Comparison of ENCODE assay signal across 8 cellular contexts in the genomic region with DNA sequence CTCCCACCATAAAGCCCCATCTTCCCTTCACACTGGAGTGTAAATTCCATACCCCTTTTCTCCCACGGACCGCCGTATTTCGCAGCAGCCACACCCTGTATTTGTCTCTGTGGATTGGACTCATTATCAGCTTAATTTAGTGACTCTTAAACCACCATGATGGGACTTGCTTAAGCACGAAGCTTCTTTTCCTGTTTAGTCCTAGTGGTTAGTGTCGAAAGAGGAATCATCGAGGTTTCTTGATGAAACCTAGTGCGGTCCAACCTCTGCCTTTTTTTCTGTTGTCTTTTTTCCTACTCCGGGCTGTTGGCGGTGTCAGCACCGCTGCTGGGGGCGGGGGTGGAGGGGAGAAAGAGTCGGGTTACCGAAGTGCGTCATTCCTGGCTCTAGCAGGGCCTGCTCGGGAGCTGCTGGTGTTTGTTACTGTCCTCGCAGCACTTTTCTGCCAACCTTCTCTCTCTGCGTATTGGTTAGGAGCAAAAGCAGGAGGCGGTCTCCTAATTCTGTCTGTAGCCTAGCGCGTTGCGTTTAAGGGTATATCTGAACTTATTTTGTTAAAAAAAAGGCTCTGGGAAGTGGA. TPM values are rescaled to one million over a fixed set of nuclear protein-coding genes. Genes with fewer than 3 reads are reported as not detected.
DNase-seq lines count a peak whose midpoint lies in the region; ATAC-seq and TF ChIP-seq lines count a peak whose summit lies in the region.

No MANE protein-coding gene starts in this region.

- ATAC-seq in HG03457 (IDR thresholded peaks at IDR 0.05; ENCODE audit: unreplicated experiment) = peak; percentile 56
- ATAC-seq in activated CD4-positive, alpha-beta T cell treated with anti-CD3 and anti-CD28 coated beads for 36 hours = peak; percentile 74

- intact Hi-C loops in activated CD4-positive, alpha-beta T cell treated with anti-CD3 and anti-CD28 coated beads for 36 hours (cut with DNase I, micrococcal nuclease) = loop anchor here (1.0 to 5.0 kb wide), 10 partner anchors 14 to 384 kb away; partner anchors contain the start of gene SH2D1A (in 2 of the 2)

- CTCF ChIA-PET in activated CD4-positive, alpha-beta T cell treated with anti-CD3 and anti-CD28 coated beads for 36 hours (lab: Charles Lee) = interaction anchor here (0.7 to 1.8 kb wide), 2 partner anchors 14 to 56 kb away, joined by 3 to 8 read pairs; no protein-coding TSS in a partner anchor

- H3K4me1 Mint-ChIP-seq in activated CD4-positive, alpha-beta T cell treated with anti-CD3 and anti-CD28 coated beads for 36 hours = peaks cover 27% of the 10 kb centered on the region

- no peaks in the 10 kb centered on the region for H3K27me3 Mint-ChIP-seq in activated CD4-positive, alpha-beta T cell treated with anti-CD3 and anti-CD28 coated beads for 36 hours

- DNase-seq in AG20443 (ENCODE audit: low spot score) (peak; percentile 86), GM19240 (ENCODE audit: insufficient read length, low spot score) (peak; percentile 24), NCI-H510A treated with DMSO at 0.1 percent for 48 hours (lab: John Stamatoyannopoulos, UW) (peak; percentile 93), choroid plexus epithelial cell (ENCODE audit: low read depth) (peak; percentile 97), kidney tubule cell (ENCODE audit: low spot score) (peak; percentile 91)
- peak; percentile 91 for DNase-seq in activated CD4-positive, alpha-beta T cell treated with anti-CD3 and anti-CD28 coated beads for 36 hours
- DNase-seq in stimulated activated CD4-positive, alpha-beta T cell treated with anti-CD3 and anti-CD28 coated beads, Interleukin-1b, Interleukin-23, amount 100 ng/mL, for 1 hour (ENCODE audit: low read depth in 2 of 2) = peak; percentile 52 to 59

- POLR2A ChIA-PET in activated CD4-positive, alpha-beta T cell treated with anti-CD3 and anti-CD28 coated beads for 36 hours (lab: Charles Lee) = interaction anchor here (0.5 to 1.2 kb wide), 8 partner anchors 9 to 252 kb away, joined by 3 to 7 read pairs (median 4); no protein-coding TSS in a partner anchor

- peak; percentile 5 for TF ChIP-seq CTCF in choroid plexus epithelial cell (conservative IDR thresholded peaks at IDR 0.05; ENCODE audit: low read depth, low read length)

- peaks cover 15% of the 10 kb centered on the region for H3K36me3 Mint-ChIP-seq in activated CD4-positive, alpha-beta T cell treated with anti-CD3 and anti-CD28 coated beads for 36 hours (ENCODE audit: low read depth)

- H3K4me3 ChIP-seq in choroid plexus epithelial cell (ENCODE audit: low read depth, low read length) = peak overlapping the region; percentile 74

- H3K27ac Mint-ChIP-seq in activated CD4-positive, alpha-beta T cell treated with anti-CD3 and anti-CD28 coated beads for 36 hours = peak overlapping the region; percentile 100

- peak overlapping the region; percentile 93 for H3K4me3 Mint-ChIP-seq in activated CD4-positive, alpha-beta T cell treated with anti-CD3 and anti-CD28 coated beads for 36 hours

- no peaks in the 10 kb centered on the region for H3K9me3 Mint-ChIP-seq in activated CD4-positive, alpha-beta T cell treated with anti-CD3 and anti-CD28 coated beads for 36 hours (ENCODE audit: low read depth)

RNA-seq across cellular contexts. Expression of gene STAG2, which starts 1.4 kb away (rescaled TPM):
- 100 to 1,000 TPM in 1 of 2 experiments, 10 to 100 TPM in 1; 91.1 to 104 TPM for total RNA-seq in activated CD4-positive, alpha-beta T cell treated with anti-CD3 and anti-CD28 coated beads for 36 hours

Comparison
In these comparisons a context has a peak if more than half of its experiments do, and no peak if none do; other contexts are left out.
1. Peak in every context shown above with its lines: DNase-seq, ATAC-seq and H3K4me3 ChIP-seq.
2. DNase-seq: peak in every context shown above with its lines; median percentile 97 in choroid plexus epithelial cell; 93 in NCI-H510A treated with DMSO at 0.1 percent for 48 hours; 91 in activated CD4-positive, alpha-beta T cell treated with anti-CD3 and anti-CD28 coated beads for 36 hours; 91 in kidney tubule cell; 86 in AG20443; 56 in stimulated activated CD4-positive, alpha-beta T cell treated with anti-CD3 and anti-CD28 coated beads, Interleukin-1b, Interleukin-23, amount 100 ng/mL, for 1 hour; 24 in GM19240.